In genomic region chr7:65475734-65476319, GRCh38 we compare ENCODE assay signal across 9 cellular contexts.
DNase-seq lines count a peak whose midpoint lies in the region; ATAC-seq, FAIRE-seq and TF ChIP-seq lines count a peak whose summit lies in the region.
"Had no signal": no experiment of that assay in that cellular context is flagged by ENCODE, and none has a peak within 500 bp of the region (broad histone marks: within the 10 kb centered on the region; RNA-seq: fewer than 3 reads in every experiment).

No MANE protein-coding gene starts in this region.

- intact Hi-C loops in GM12878 (cut with micrococcal nuclease; ENCODE audit: unreplicated experiment) = no loop called here
- intact Hi-C loops in left colon (cut with DNase I, micrococcal nuclease) = no loop called here

- H3K36me3 ChIP-seq in DOHH2 (ENCODE audit: control insufficient read depth, low read length) (peaks cover 87% of the 10 kb centered on the region), GM12878 (ENCODE audit: control insufficient read depth in 2 of 2, insufficient read depth in 2 of 2, low read length in 1 of 2) (no peaks in the 10 kb centered on the region)

- BruUV-seq in GM12878 (replicated peaks; lab: Mats Ljungman, UMichigan) = no TSS peak

- peak overlapping the region; percentile 70 for H3K4me3 ChIP-seq in DOHH2 (ENCODE audit: low read length)
- H3K4me3 ChIP-seq in GM12878 = no peak overlapping the region
- H3K4me3 ChIP-seq: body of pancreas had no signal

- SMC1A ChIA-PET in GM12878 (lab: Charles Lee; ENCODE audit: uncharacterized antibody, unreplicated experiment) = no interaction called here

- H3K9me3 ChIP-seq in DOHH2 (ENCODE audit: control insufficient read depth, insufficient read depth, low read length) (peaks cover 89% of the 10 kb centered on the region), GM12878 (replicated peaks; ENCODE audit: control insufficient read depth, insufficient read depth, low read length) (peaks cover 4% of the 10 kb centered on the region; the same call in 2 of the 3 replicates)
- H3K9me3 ChIP-seq: body of pancreas had no signal

- peaks cover 16% of the 10 kb centered on the region for H3K79me2 ChIP-seq in DOHH2 (ENCODE audit: control insufficient read depth, low read length)
- H3K79me2 ChIP-seq in GM12878 (ENCODE audit: control insufficient read depth, insufficient read depth, low read length) = no peaks in the 10 kb centered on the region

- peak overlapping the region; percentile 73 for H3K4me2 ChIP-seq in DOHH2 (ENCODE audit: low read length)
- peak overlapping the region; percentile 17; the same call in 1 of the 2 replicates for H3K4me2 ChIP-seq in GM12878 (ENCODE audit: control insufficient read depth, insufficient read depth)

- CTCF ChIA-PET in GM12878 (lab: Yijun Ruan, JAX) = interaction anchor here (1.1 kb wide), 1 partner anchor 20 kb away, joined by 3 read pairs; no protein-coding TSS in a partner anchor

- no peak for TF ChIP-seq POLR2A in GM12878 (IDR thresholded peaks at IDR 0.05; ENCODE audit: low read depth, low read length)

- peak; percentile 67 for DNase-seq in GM12878 (ENCODE audit: low read depth, low spot score)
- DNase-seq in left colon = no peak
- DNase-seq in CD1c-positive myeloid dendritic cell (ENCODE audit: extremely low spot score) = no peak
- DNase-seq in cerebellar cortex (ENCODE audit: low spot score) = no peak
- no peak for DNase-seq in NCI-H748 treated with DMSO at 0.1 percent for 48 hours (lab: John Stamatoyannopoulos, UW)

- TF ChIP-seq CTCF in DOHH2 (IDR thresholded peaks at IDR 0.05; ENCODE audit: low read depth, low read length, poor library complexity, severe bottlenecking) (no peak), GM12878 (IDR thresholded peaks at IDR 0.05 in 2 of 3, conservative IDR thresholded peaks at IDR 0.05 in 1 of 3; ENCODE audit: control insufficient read depth in 2 of 3, extremely low read depth in 1 of 3, insufficient read depth in 1 of 3, low read depth in 3 of 3, low read length in 3 of 3) (no peak)

- H3F3A ChIP-seq in DOHH2 (ENCODE audit: control insufficient read depth, insufficient read depth) = peaks cover 11% of the 10 kb centered on the region

- in situ Hi-C loops in GM12878 (cut with MboI) = no loop called here

- no peak overlapping the region for H3K9ac ChIP-seq in GM12878 (ENCODE audit: control insufficient read depth, insufficient read depth, low read length)

- no peak for TF ChIP-seq RAD21 in GM12878 (IDR thresholded peaks at IDR 0.05; ENCODE audit: insufficient read depth, low read depth, low read length)

- H3K27me3 ChIP-seq in DOHH2 (ENCODE audit: control insufficient read depth, low read length) (no peaks in the 10 kb centered on the region), GM12878 (replicated peaks in 1 of 2; ENCODE audit: control insufficient read depth in 2 of 2, insufficient read depth in 2 of 2, low read length in 1 of 2) (no peaks in the 10 kb centered on the region)
- H3K27me3 ChIP-seq: body of pancreas had no signal

- ATAC-seq in GM19468 (IDR thresholded peaks at IDR 0.05; ENCODE audit: extremely low read depth, unreplicated experiment) (peak; percentile 74), HG03558 (IDR thresholded peaks at IDR 0.05; ENCODE audit: extremely low read depth, unreplicated experiment) (peak; percentile 77), GM12878 (peak; percentile 95), left colon (no peak)
- ATAC-seq: body of pancreas had no signal

- H4K20me1 ChIP-seq in DOHH2 (ENCODE audit: control insufficient read depth, insufficient read depth, low read depth, low read length) = no peaks in the 10 kb centered on the region
- H4K20me1 ChIP-seq in GM12878 (ENCODE audit: control insufficient read depth, insufficient read depth) = no peaks in the 10 kb centered on the region

- POLR2A ChIA-PET in GM12878 (lab: Charles Lee) = no interaction called here

- H3K4me1 ChIP-seq in DOHH2 (ENCODE audit: control insufficient read depth, low read length) = peaks cover 65% of the 10 kb centered on the region
- peaks cover 7% of the 10 kb centered on the region for H3K4me1 ChIP-seq in GM12878 (ENCODE audit: control insufficient read depth, insufficient read depth, low read length)
- H3K4me1 ChIP-seq: body of pancreas had no signal

- peak overlapping the region; percentile 93 for H3K27ac ChIP-seq in DOHH2 (ENCODE audit: low read depth, low read length)
- H3K27ac ChIP-seq in GM12878 (ENCODE audit: control insufficient read depth, insufficient read depth) = peak overlapping the region; percentile 53
- H3K27ac ChIP-seq: body of pancreas had no signal

- RAD21 ChIA-PET in GM12878 (lab: Charles Lee; ENCODE audit: unreplicated experiment) = no interaction called here

- peak overlapping the region; percentile 51; the same call in 1 of the 2 replicates for H2AFZ ChIP-seq in GM12878 (ENCODE audit: control insufficient read depth, low read depth, low read length)

- H3K9me2 ChIP-seq in DOHH2 (replicated peaks; ENCODE audit: control insufficient read depth, low read length) = no peaks in the 10 kb centered on the region

- TF ChIP-seq EP300 in GM12878 (IDR thresholded peaks at IDR 0.05; ENCODE audit: borderline replicate concordance in 1 of 2, control insufficient read depth in 1 of 2, low read depth in 2 of 2, low read length in 2 of 2) = peak; percentile 77 to 90; a peak in 3 of 4 replicates

- 36% methylated on average over 8 of the region's 8 CpGs for WGBS in GM12878 (ENCODE audit: insufficient coverage, insufficient replicate concordance, low lambda C conversion rate, missing lambda C conversion rate)

- FAIRE-seq in GM12878 (lab: Jason Lieb, UNC) = no peak

TF ChIP-seq in GM12878, 131 proteins besides CTCF, POLR2A, EP300 and RAD21 (continues in another document):
- TF ChIP-seq ZNF274 (IDR thresholded peaks at IDR 0.05; ENCODE audit: insufficient read depth, insufficient read length) = no peak
- 0 out of 3 replicates have a peak, but pooled peaks have one; percentile 35 for TF ChIP-seq POU2F2 (IDR thresholded peaks at IDR 0.05; ENCODE audit: borderline replicate concordance, low read depth, low read length)
- TF ChIP-seq FOXM1 (IDR thresholded peaks at IDR 0.05; ENCODE audit: low read depth, low read length) = no peak
- TF ChIP-seq SKIL (IDR thresholded peaks at IDR 0.05; ENCODE audit: low read depth, poor library complexity, severe bottlenecking) = peak; percentile 66
- TF ChIP-seq SIN3A (IDR thresholded peaks at IDR 0.05; ENCODE audit: low read depth, low read length) = no peak
- no peak for TF ChIP-seq CEBPZ (IDR thresholded peaks at IDR 0.05; ENCODE audit: low read depth, low read length)
- TF ChIP-seq SP1 (IDR thresholded peaks at IDR 0.05; ENCODE audit: low read depth, low read length) = peak; percentile 61
- peak; percentile 54 for TF ChIP-seq DPF2 (IDR thresholded peaks at IDR 0.05)
- TF ChIP-seq BHLHE40 (IDR thresholded peaks at IDR 0.05; ENCODE audit: borderline replicate concordance in 1 of 2, low read depth in 2 of 2, low read length in 1 of 2) = peak in 1 of 2 experiments; percentile 39; a peak in 2 of 4 replicates
- no peak for TF ChIP-seq CHD1 (IDR thresholded peaks at IDR 0.05; ENCODE audit: low read depth, low read length)
- TF ChIP-seq BCL11A (IDR thresholded peaks at IDR 0.05; ENCODE audit: low read depth, low read length) = peak; percentile 3; the same call in 1 of the 2 replicates
- peak; percentile 59 for TF ChIP-seq NR2C1 (IDR thresholded peaks at IDR 0.05)
- 0 out of 2 replicates have a peak, but pooled peaks have one; percentile 55 for TF ChIP-seq TBL1XR1 (IDR thresholded peaks at IDR 0.05; ENCODE audit: low read depth, low read length)
- peak; percentile 82 for TF ChIP-seq RUNX3 (IDR thresholded peaks at IDR 0.05; ENCODE audit: low read length)
- TF ChIP-seq CHD2 (IDR thresholded peaks at IDR 0.05; ENCODE audit: borderline replicate concordance, low read depth, low read length) = 0 out of 2 replicates have a peak, but pooled peaks have one; percentile 41
